13 cellular contexts compared by ENCODE assay signal in genomic region chr4:77911842-77912450, GRCh38. TPM values are rescaled to one million over a fixed set of nuclear protein-coding genes. Genes with fewer than 3 reads are reported as not detected.
DNase-seq lines count a peak whose midpoint lies in the region; ATAC-seq and TF ChIP-seq lines count a peak whose summit lies in the region.
"Had no signal": no experiment of that assay in that cellular context is flagged by ENCODE, and none has a peak within 500 bp of the region (broad histone marks: within the 10 kb centered on the region; RNA-seq: fewer than 3 reads in every experiment).

No MANE protein-coding gene starts in this region.

- DNase-seq in EH (ENCODE audit: low read depth) (peak; percentile 50), SHP77 (lab: John Stamatoyannopoulos, UW) (no peak), sciatic nerve (ENCODE audit: low spot score) (no peak)
- no peak for DNase-seq in activated CD8-positive, alpha-beta memory T cell treated with anti-CD3 and anti-CD28 coated beads, Interleukin-2, amount 50 U/mL, for 48 hours
- DNase-seq in effector CD4-positive, alpha-beta T cell = no peak
- DNase-seq: activated CD4-positive, alpha-beta T cell treated with anti-CD3 and anti-CD28 coated beads, Interleukin-2, amount 10 ng/mL, durations not matched to agents 7 days and 5 days; GDM1; kidney; NCI-H1436; RPMI8226 had no signal

- intact Hi-C loops in sciatic nerve (cut with DNase I) = no loop called here

- peak overlapping the region; percentile 57 for H3K4me2 ChIP-seq in OCI-LY3 (ENCODE audit: low read length)

- H3K9me3 ChIP-seq in OCI-LY3 (ENCODE audit: insufficient read depth, low read length) = no peaks in the 10 kb centered on the region

- H3K4me1 ChIP-seq in OCI-LY3 (ENCODE audit: low read length) = peaks cover 13% of the 10 kb centered on the region

- H3K27ac ChIP-seq in OCI-LY3 (ENCODE audit: low read length) = no peak overlapping the region

- no peaks in the 10 kb centered on the region for H3K27me3 ChIP-seq in OCI-LY3 (ENCODE audit: low read depth, low read length)

- no peak for TF ChIP-seq CTCF in OCI-LY3 (IDR thresholded peaks at IDR 0.05; ENCODE audit: low read depth, low read length)

- peaks cover 11% of the 10 kb centered on the region for H3K36me3 ChIP-seq in OCI-LY3 (replicated peaks; ENCODE audit: low read depth, low read length)

- H3K4me3 ChIP-seq in OCI-LY3 (ENCODE audit: low read length) = no peak overlapping the region

- H4K20me1 ChIP-seq in OCI-LY3 (ENCODE audit: insufficient read depth, low read length) = peaks cover 10% of the 10 kb centered on the region

- ATAC-seq in GM19455 (IDR thresholded peaks at IDR 0.05; ENCODE audit: unreplicated experiment) = peak; percentile 57
- ATAC-seq in HG03045 (IDR thresholded peaks at IDR 0.05; ENCODE audit: unreplicated experiment) = peak; percentile 56
- no peak for ATAC-seq in sciatic nerve

- no peak overlapping the region for H3K9ac ChIP-seq in OCI-LY3 (ENCODE audit: low read length)

- no peaks in the 10 kb centered on the region for H3K79me2 ChIP-seq in OCI-LY3 (ENCODE audit: low read length)

- no peak overlapping the region for H2AFZ ChIP-seq in OCI-LY3 (ENCODE audit: low read depth, low read length)

RNA-seq across cellular contexts. Expression of gene MRPL1, which starts 49.3 kb away (rescaled TPM):
- 24.9 TPM for total RNA-seq in sciatic nerve
